ENCODE assay signal across 9 cellular contexts in the genomic region with DNA sequence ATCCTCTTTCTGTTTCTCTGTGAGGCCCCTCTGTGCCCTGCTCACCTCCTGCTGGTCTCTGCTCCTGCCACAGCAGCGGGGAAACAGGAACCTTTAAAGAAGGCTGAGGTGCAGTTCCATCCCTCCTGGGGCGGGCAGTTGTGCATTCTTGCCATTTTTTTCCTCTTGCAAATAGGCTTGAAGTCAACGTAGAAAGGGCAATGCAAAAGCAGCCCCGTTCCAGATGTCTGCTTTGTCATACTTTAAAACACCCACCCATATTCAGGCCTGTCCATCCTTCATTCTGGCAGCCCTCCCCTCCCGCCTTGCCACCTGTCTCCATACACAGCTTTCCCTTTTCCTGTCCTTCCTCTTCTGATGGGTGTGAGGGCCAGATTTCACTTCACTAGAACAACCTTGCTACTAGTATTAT.
A peak's percentile ranks its signal among the peaks of the same experiment; 100 is the strongest.
DNase-seq lines count a peak whose midpoint lies in the region; FAIRE-seq and TF ChIP-seq lines count a peak whose summit lies in the region.
"Had no signal": no experiment of that assay in that cellular context is flagged by ENCODE, and none has a peak within 500 bp of the region (broad histone marks: within the 10 kb centered on the region; RNA-seq: fewer than 3 reads in every experiment).

No MANE protein-coding gene starts in this region.

- DNase-seq in brain pericyte (ENCODE audit: low read depth, low spot score) = peak; percentile 69
- no peak for DNase-seq in kidney
- no peak for DNase-seq in glutamatergic neuron
- DNase-seq in medulla oblongata (ENCODE audit: extremely low spot score) = no peak
- no peak for DNase-seq in NCI-H1694 (lab: John Stamatoyannopoulos, UW)
- no peak for DNase-seq in mucosa of gallbladder (ENCODE audit: low spot score)

- intact Hi-C loops in kidney (cut with DNase I) = loop anchor here (5.0 kb wide), 1 partner anchor 58 kb away; no protein-coding TSS in a partner anchor

- no peak overlapping the region for H3K27ac Mint-ChIP-seq in glutamatergic neuron (ENCODE audit: unreplicated experiment)

- no peaks in the 10 kb centered on the region for H3K9me3 Mint-ChIP-seq in glutamatergic neuron (ENCODE audit: unreplicated experiment)

- H3K4me3 ChIP-seq in HUES64 (ENCODE audit: low read length) = no peak overlapping the region
- peak overlapping the region in 1 of 2 donors; percentile 37 for H3K4me3 ChIP-seq in kidney (ENCODE audit: low read length in 2 of 2)
- H3K4me3 ChIP-seq in stomach smooth muscle (ENCODE audit: low read length in 2 of 2) = peak overlapping the region; percentile 37 to 62
- H3K4me3 ChIP-seq: cardiac muscle cell had no signal

- H3K4me1 ChIP-seq in HUES64 (ENCODE audit: insufficient read depth, low read length) = peaks cover 18% of the 10 kb centered on the region
- H3K4me1 ChIP-seq in kidney (ENCODE audit: control insufficient read depth in 1 of 2, insufficient read depth in 1 of 2, low read depth in 1 of 2, low read length in 2 of 2) = peaks cover 40 to 53% of the 10 kb centered on the region in 2 donors
- H3K4me1 ChIP-seq in stomach smooth muscle (ENCODE audit: control insufficient read depth, insufficient read depth, low read length) = peaks cover 54% of the 10 kb centered on the region

- 21% methylated on average over 5 of the region's 5 CpGs for WGBS in HUES64

- H3K27me3 Mint-ChIP-seq in glutamatergic neuron (ENCODE audit: unreplicated experiment) = peaks cover 3% of the 10 kb centered on the region

- TF ChIP-seq CTCF in kidney (IDR thresholded peaks at IDR 0.05; ENCODE audit: borderline replicate concordance, extremely low read depth, insufficient read depth) (no peak), glutamatergic neuron (IDR thresholded peaks at IDR 0.05; ENCODE audit: partially characterized antibody, unreplicated experiment) (no peak)

- H3K4me3 Mint-ChIP-seq in glutamatergic neuron (ENCODE audit: unreplicated experiment) = no peak overlapping the region

- H3K27me3 ChIP-seq in HUES64 (ENCODE audit: insufficient read depth, low read length) = no peaks in the 10 kb centered on the region
- H3K27me3 ChIP-seq in stomach smooth muscle (ENCODE audit: control insufficient read depth in 1 of 2, insufficient read depth in 2 of 2, low read length in 2 of 2) = no peaks in the 10 kb centered on the region
- H3K27me3 ChIP-seq: cardiac muscle cell had no signal

- no peaks in the 10 kb centered on the region for H3K36me3 Mint-ChIP-seq in glutamatergic neuron (ENCODE audit: unreplicated experiment)

- H3K9me3 ChIP-seq in HUES64 (ENCODE audit: insufficient read depth, low read depth, low read length) (no peaks in the 10 kb centered on the region), kidney (ENCODE audit: control insufficient read depth in 1 of 2, low read length in 2 of 2) (no peaks in the 10 kb centered on the region), stomach smooth muscle (ENCODE audit: control insufficient read depth in 2 of 2, low read length in 2 of 2) (no peaks in the 10 kb centered on the region)

- no peak for FAIRE-seq in kidney (lab: Jason Lieb, UNC)

- H3K4me1 Mint-ChIP-seq in glutamatergic neuron (ENCODE audit: low read depth, unreplicated experiment) = peaks cover 4% of the 10 kb centered on the region

- no peak overlapping the region for H3K27ac ChIP-seq in HUES64 (ENCODE audit: low read depth, low read length)
- peak overlapping the region; percentile 91 to 92 for H3K27ac ChIP-seq in kidney (ENCODE audit: low read depth in 2 of 2, low read length in 2 of 2)
- H3K27ac ChIP-seq in stomach smooth muscle (ENCODE audit: low read length) = peak overlapping the region; percentile 100
- H3K27ac ChIP-seq: cardiac muscle cell had no signal

- H3K36me3 ChIP-seq in HUES64 (ENCODE audit: insufficient read depth, low read length) = no peaks in the 10 kb centered on the region
- H3K36me3 ChIP-seq in kidney (ENCODE audit: control insufficient read depth in 1 of 2, insufficient read depth in 2 of 2, low read length in 2 of 2) = no peaks in the 10 kb centered on the region
- H3K36me3 ChIP-seq in stomach smooth muscle (ENCODE audit: control insufficient read depth in 2 of 2, insufficient read depth in 2 of 2, low read length in 2 of 2) = no peaks in the 10 kb centered on the region
- H3K36me3 ChIP-seq: cardiac muscle cell had no signal

- H3K9ac ChIP-seq in HUES64 (ENCODE audit: low read depth, low read length) (0 out of 2 replicates have a peak overlapping the region, but pooled peaks have one; percentile 7), kidney (ENCODE audit: low read length in 2 of 2) (peak overlapping the region; percentile 61 to 76), stomach smooth muscle (ENCODE audit: low read length in 2 of 2) (peak overlapping the region; percentile 84 to 94)

Comparison
In these comparisons a context has a peak if more than half of its experiments do, and no peak if none do; other contexts are left out.
1. H3K9ac ChIP-seq: peak in every context shown above with its lines; median percentile 89 in stomach smooth muscle; 68 in kidney; 7 in HUES64.